Comparison of ENCODE assay signal across 18 cellular contexts in genomic region chr12:116727261-116727660, GRCh38.
"Had no signal": no experiment of that assay in that cellular context is flagged by ENCODE, and none has a peak within 500 bp of the region (broad histone marks: within the 10 kb centered on the region; RNA-seq: fewer than 3 reads in every experiment).

No MANE protein-coding gene starts in this region.

- H3K27ac ChIP-seq: testis had no signal

- ATAC-seq: activated CD4-positive, alpha-beta T cell treated with anti-CD3 and anti-CD28 coated beads for 36 hours; activated CD8-positive, alpha-beta memory T cell treated with anti-CD3 and anti-CD28 coated beads, Interleukin-2, amount 10 ng/mL, durations not matched to agents 7 days and 5 days; activated naive CD4-positive, alpha-beta T cell treated with anti-CD3 and anti-CD28 coated beads, Interleukin-2, amount 50 U/mL, for 72 hours; right cardiac atrium; stimulated activated naive CD8-positive, alpha-beta T cell treated with anti-CD3 and anti-CD28 coated beads, Interleukin-15, amount 100 ng/mL, for 72 hours had no signal

- FAIRE-seq: urothelium cell line had no signal

- DNase-seq: activated CD4-positive, alpha-beta memory T cell treated with anti-CD3 and anti-CD28 coated beads for 36 hours; activated CD4-positive, alpha-beta T cell treated with anti-CD3 and anti-CD28 coated beads for 36 hours; activated CD8-positive, alpha-beta memory T cell treated with anti-CD3 and anti-CD28 coated beads, Interleukin-2, amount 10 ng/mL, durations not matched to agents 7 days and 5 days; activated effector memory CD4-positive, alpha-beta T cell treated with Interleukin-2 at 50 U/mL for 16 hours; activated T-cell treated with anti-CD3 and anti-CD28 coated beads, Interleukin-2, amount 50 U/mL, for 1 hour; central memory CD4-positive, alpha-beta T cell; cortex of kidney; effector CD8-positive, alpha-beta T cell; foreskin fibroblast; hypothalamus; nucleus accumbens; right cardiac atrium; stimulated activated naive CD8-positive, alpha-beta T cell treated with anti-CD3 and anti-CD28 coated beads, Interleukin-15, amount 100 ng/mL, for 72 hours; testis had no signal

- H3K4me3 Mint-ChIP-seq: activated CD4-positive, alpha-beta memory T cell treated with anti-CD3 and anti-CD28 coated beads for 36 hours; activated CD4-positive, alpha-beta T cell treated with anti-CD3 and anti-CD28 coated beads for 36 hours; activated CD8-positive, alpha-beta memory T cell treated with anti-CD3 and anti-CD28 coated beads, Interleukin-2, amount 10 ng/mL, durations not matched to agents 7 days and 5 days; nephron; stimulated activated naive CD8-positive, alpha-beta T cell treated with anti-CD3 and anti-CD28 coated beads, Interleukin-15, amount 100 ng/mL, for 72 hours had no signal

- H3K27me3 ChIP-seq: testis had no signal

- H3K4me2 ChIP-seq: smooth muscle cell had no signal

- H3K27ac Mint-ChIP-seq: activated CD4-positive, alpha-beta memory T cell treated with anti-CD3 and anti-CD28 coated beads for 36 hours; activated CD4-positive, alpha-beta T cell treated with anti-CD3 and anti-CD28 coated beads for 36 hours; activated CD8-positive, alpha-beta memory T cell treated with anti-CD3 and anti-CD28 coated beads, Interleukin-2, amount 10 ng/mL, durations not matched to agents 7 days and 5 days; activated naive CD4-positive, alpha-beta T cell treated with anti-CD3 and anti-CD28 coated beads, Interleukin-2, amount 50 U/mL, for 72 hours; nephron had no signal

- H3K9me3 ChIP-seq: testis had no signal

- H3K9me3 Mint-ChIP-seq: activated CD4-positive, alpha-beta memory T cell treated with anti-CD3 and anti-CD28 coated beads for 36 hours; activated naive CD4-positive, alpha-beta T cell treated with anti-CD3 and anti-CD28 coated beads, Interleukin-2, amount 50 U/mL, for 72 hours; nephron; stimulated activated naive CD8-positive, alpha-beta T cell treated with anti-CD3 and anti-CD28 coated beads, Interleukin-15, amount 100 ng/mL, for 72 hours had no signal

- H3K36me3 Mint-ChIP-seq: activated CD4-positive, alpha-beta memory T cell treated with anti-CD3 and anti-CD28 coated beads for 36 hours; activated naive CD4-positive, alpha-beta T cell treated with anti-CD3 and anti-CD28 coated beads, Interleukin-2, amount 50 U/mL, for 72 hours had no signal

- H3K4me3 ChIP-seq: smooth muscle cell, testis had no signal

- H3K27me3 Mint-ChIP-seq: activated CD4-positive, alpha-beta memory T cell treated with anti-CD3 and anti-CD28 coated beads for 36 hours; activated CD4-positive, alpha-beta T cell treated with anti-CD3 and anti-CD28 coated beads for 36 hours; activated CD8-positive, alpha-beta memory T cell treated with anti-CD3 and anti-CD28 coated beads, Interleukin-2, amount 10 ng/mL, durations not matched to agents 7 days and 5 days; stimulated activated naive CD8-positive, alpha-beta T cell treated with anti-CD3 and anti-CD28 coated beads, Interleukin-15, amount 100 ng/mL, for 72 hours had no signal
